9 cellular contexts compared by ENCODE assay signal in genomic region chr5:134530375-134531077, GRCh38. TPM values are rescaled to one million over a fixed set of nuclear protein-coding genes. Genes with fewer than 3 reads are reported as not detected.
A peak's percentile ranks its signal among the peaks of the same experiment; 100 is the strongest.
DNase-seq lines count a peak whose midpoint lies in the region; ATAC-seq and TF ChIP-seq lines count a peak whose summit lies in the region.
"Had no signal": no experiment of that assay in that cellular context is flagged by ENCODE, and none has a peak within 500 bp of the region (broad histone marks: within the 10 kb centered on the region; RNA-seq: fewer than 3 reads in every experiment).

No MANE protein-coding gene starts in this region.

- peak overlapping the region in 1 of 2 donors; percentile 14 for H3K4me3 Mint-ChIP-seq in activated T-cell treated with anti-CD3 and anti-CD28 coated beads, Interleukin-2, amount 50 U/mL, for 72 hours

- H3K27me3 Mint-ChIP-seq in activated T-cell treated with anti-CD3 and anti-CD28 coated beads, Interleukin-2, amount 50 U/mL, for 72 hours (ENCODE audit: low read depth): no peaks in the 10 kb centered on the region

- peaks cover 0 to 78% (median 74%) of the 10 kb centered on the region in 4 donors for H3K4me1 ChIP-seq in tibial artery

- intact Hi-C loops in tibial artery (cut with DNase I; ENCODE audit: low total_unique reads): no loop called here

- H3K27ac ChIP-seq in coronary artery (peak overlapping the region; percentile 69 to 100), tibial artery (peak overlapping the region; percentile 97 to 99)

- TF ChIP-seq CTCF in coronary artery (IDR thresholded peaks at IDR 0.05) (no peak), tibial artery (IDR thresholded peaks at IDR 0.05) (no peak)

- no peak for DNase-seq in activated T-cell treated with anti-CD3 and anti-CD28 coated beads, Interleukin-2, amount 50 U/mL, for 72 hours
- DNase-seq in activated T-cell treated with anti-CD3 and anti-CD28 coated beads, Interleukin-2, amount 50 U/mL, for 1 hour: no peak
- no peak for DNase-seq in coronary artery (ENCODE audit: low spot score)
- peak; percentile 39 for DNase-seq in mucosa of gallbladder (ENCODE audit: low spot score)
- peak; percentile 63 to 89 for DNase-seq in tibial artery
- no peak for DNase-seq in mesenteric fat pad (ENCODE audit: low spot score)
- DNase-seq: ACHN had no signal

- H3K9me3 Mint-ChIP-seq in activated T-cell treated with anti-CD3 and anti-CD28 coated beads, Interleukin-2, amount 50 U/mL, for 72 hours: no peaks in the 10 kb centered on the region

- no peak for ATAC-seq in activated T-cell treated with anti-CD3 and anti-CD28 coated beads, Interleukin-2, amount 50 U/mL, for 72 hours (replicated peaks in 1 of 2)
- ATAC-seq in GM19455 (IDR thresholded peaks at IDR 0.05; ENCODE audit: unreplicated experiment) (no peak), HG03196 (IDR thresholded peaks at IDR 0.05; ENCODE audit: unreplicated experiment) (no peak)

- H3K27ac Mint-ChIP-seq in activated T-cell treated with anti-CD3 and anti-CD28 coated beads, Interleukin-2, amount 50 U/mL, for 72 hours: peak overlapping the region; percentile 31

- H3K36me3 ChIP-seq in tibial artery: peaks cover 0 to 9% (median 6%) of the 10 kb centered on the region in 3 donors

- H3K4me3 ChIP-seq in coronary artery (peak overlapping the region; percentile 29), tibial artery (no peak overlapping the region)

- no peaks in the 10 kb centered on the region for H3K9me3 ChIP-seq in tibial artery

- no peaks in the 10 kb centered on the region for H3K27me3 ChIP-seq in tibial artery

- H3K36me3 Mint-ChIP-seq in activated T-cell treated with anti-CD3 and anti-CD28 coated beads, Interleukin-2, amount 50 U/mL, for 72 hours (ENCODE audit: insufficient read depth in 2 of 2): peaks cover 2 to 3% of the 10 kb centered on the region in 2 donors

- H3K4me1 Mint-ChIP-seq in activated T-cell treated with anti-CD3 and anti-CD28 coated beads, Interleukin-2, amount 50 U/mL, for 72 hours (ENCODE audit: low read depth): peaks cover 75% of the 10 kb centered on the region

RNA-seq across cellular contexts. Expression of gene JADE2, which starts 5.1 kb away (rescaled TPM):
- total RNA-seq in activated T-cell treated with anti-CD3 and anti-CD28 coated beads, Interleukin-2, amount 50 U/mL, for 72 hours: 10 to 100 TPM; 87.0 to 88.8 TPM
- total RNA-seq in mucosa of gallbladder (83.1 TPM), mesenteric fat pad (31.6 TPM)

Comparison
In these comparisons a context has a peak if more than half of its experiments do, and no peak if none do; other contexts are left out.
1. DNase-seq: peak in mucosa of gallbladder (single experiment) and tibial artery (2 of 2); none in activated T-cell treated with anti-CD3 and anti-CD28 coated beads, Interleukin-2, amount 50 U/mL, for 72 hours (0 of 2), activated T-cell treated with anti-CD3 and anti-CD28 coated beads, Interleukin-2, amount 50 U/mL, for 1 hour (single experiment), coronary artery (single experiment) and mesenteric fat pad (single experiment).